8 cellular contexts compared by ENCODE assay signal in the genomic region with DNA sequence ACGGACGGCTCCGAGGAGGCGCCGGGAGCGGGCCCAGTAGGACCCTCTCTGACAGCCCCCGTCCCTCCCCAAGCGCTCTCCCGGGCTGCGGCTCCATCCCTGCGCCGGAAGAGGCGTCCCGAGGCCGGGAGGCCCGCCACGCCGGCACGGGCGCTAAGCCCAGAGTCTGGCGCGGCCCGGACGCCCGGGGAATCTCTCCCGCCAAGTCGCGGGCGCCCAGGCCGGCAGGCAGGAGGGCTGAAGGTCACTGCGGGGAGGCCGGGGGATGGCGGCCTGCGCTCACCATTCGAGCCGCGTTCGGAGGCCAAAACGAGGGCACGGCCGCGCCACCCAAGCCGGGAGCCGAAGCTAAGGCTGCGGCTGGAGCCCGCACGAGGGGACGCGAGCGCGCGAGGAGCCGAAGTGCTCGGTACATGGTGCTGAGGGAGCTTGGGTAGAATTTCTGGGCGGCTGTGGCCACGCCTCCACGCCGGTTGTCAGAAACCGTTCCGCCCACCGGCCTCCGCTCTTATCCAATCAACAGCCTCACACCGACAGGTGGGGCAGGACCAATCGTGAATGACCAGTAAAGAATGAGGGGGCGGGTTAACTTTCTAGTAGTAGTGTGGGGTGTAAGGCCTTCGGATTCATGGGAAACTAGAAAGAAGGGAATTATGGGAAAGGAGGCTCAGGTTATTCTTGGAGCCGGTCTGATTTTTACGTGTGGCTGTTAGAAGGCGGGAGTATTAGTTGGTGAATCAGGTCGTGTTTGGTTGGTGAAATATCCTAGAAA. TPM values are rescaled to one million over a fixed set of nuclear protein-coding genes. Genes with fewer than 3 reads are reported as not detected.
DNase-seq lines count a peak whose midpoint lies in the region; ATAC-seq and TF ChIP-seq lines count a peak whose summit lies in the region.

Gene FH, minus strand, starts transcription at position 448 of the 772 bp plus-strand sequence. Its CDS starts 33 bp downstream, at position 415.

- ATAC-seq in GM21381 (IDR thresholded peaks at IDR 0.05; ENCODE audit: unreplicated experiment) = peak; percentile 97
- peak; percentile 99 for ATAC-seq in activated CD8-positive, alpha-beta memory T cell treated with anti-CD3 and anti-CD28 coated beads, Interleukin-2, amount 10 ng/mL, durations not matched to agents 7 days and 5 days

- no peak for TF ChIP-seq CTCF in endodermal cell (conservative IDR thresholded peaks at IDR 0.05)

- peaks cover 2% of the 10 kb centered on the region for H3K79me1 ChIP-seq in mesendoderm (ENCODE audit: low read length)

- H3K27me3 Mint-ChIP-seq in activated CD8-positive, alpha-beta memory T cell treated with anti-CD3 and anti-CD28 coated beads, Interleukin-2, amount 10 ng/mL, durations not matched to agents 7 days and 5 days = peaks cover 26% of the 10 kb centered on the region
- peaks cover 7% of the 10 kb centered on the region for H3K27me3 Mint-ChIP-seq in endodermal cell (ENCODE audit: insufficient read depth)

- H3K18ac ChIP-seq in mesendoderm (ENCODE audit: low read length) = peak within 1 kb of the TSS; percentile 40

- H2BK120ac ChIP-seq in mesendoderm (ENCODE audit: low read depth, low read length) = no peak within 1 kb of the TSS

- no peak within 1 kb of the TSS for H3K4ac ChIP-seq in mesendoderm (ENCODE audit: low read depth, low read length)

- peaks cover 9% of the 10 kb centered on the region for H3K79me2 ChIP-seq in mesendoderm (ENCODE audit: control insufficient read depth, insufficient read depth, low read length)

- H3K4me1 Mint-ChIP-seq in activated CD8-positive, alpha-beta memory T cell treated with anti-CD3 and anti-CD28 coated beads, Interleukin-2, amount 10 ng/mL, durations not matched to agents 7 days and 5 days = peaks cover 23% of the 10 kb centered on the region
- peaks cover 12% of the 10 kb centered on the region for H3K4me1 Mint-ChIP-seq in endodermal cell

- no peak within 1 kb of the TSS for H2BK15ac ChIP-seq in mesendoderm (replicated peaks; ENCODE audit: low read depth)

- CTCF ChIA-PET in activated CD8-positive, alpha-beta memory T cell treated with anti-CD3 and anti-CD28 coated beads, Interleukin-2, amount 10 ng/mL, durations not matched to agents 7 days and 5 days (lab: Charles Lee) = interaction anchor here (1.1 to 2.0 kb wide), 3 partner anchors 9 to 113 kb away, joined by 3 to 6 read pairs (median 4); no protein-coding TSS in a partner anchor

- peak within 1 kb of the TSS; percentile 98 for H3K56ac ChIP-seq in mesendoderm (ENCODE audit: low read length)

- peak within 1 kb of the TSS; percentile 85 for H3K27ac Mint-ChIP-seq in activated CD8-positive, alpha-beta memory T cell treated with anti-CD3 and anti-CD28 coated beads, Interleukin-2, amount 10 ng/mL, durations not matched to agents 7 days and 5 days
- H3K27ac Mint-ChIP-seq in endodermal cell = peak within 1 kb of the TSS; percentile 48

- H3K4me1 ChIP-seq in NT2/D1 (ENCODE audit: insufficient read depth, insufficient read length) = no peaks in the 10 kb centered on the region
- H3K4me1 ChIP-seq in endodermal cell (ENCODE audit: control insufficient read depth, insufficient read depth, low read length) = peaks cover 5% of the 10 kb centered on the region
- H3K4me1 ChIP-seq in mesendoderm (ENCODE audit: control insufficient read depth, low read depth, low read length) = no peaks in the 10 kb centered on the region

- H3K9me3 Mint-ChIP-seq in activated CD8-positive, alpha-beta memory T cell treated with anti-CD3 and anti-CD28 coated beads, Interleukin-2, amount 10 ng/mL, durations not matched to agents 7 days and 5 days (ENCODE audit: low read depth) = no peaks in the 10 kb centered on the region
- H3K9me3 Mint-ChIP-seq in endodermal cell = no peaks in the 10 kb centered on the region

- no peak within 1 kb of the TSS for H2AK5ac ChIP-seq in mesendoderm (ENCODE audit: low read length)

- WGBS in endodermal cell (ENCODE audit: insufficient coverage in 1 of 2, insufficient read length in 1 of 2), 2 experiments = 0% methylated on average over 47 to 69 of the region's 70 CpGs
- WGBS in mesendoderm (ENCODE audit: extremely low coverage, insufficient coverage, low lambda C conversion rate) = no CpG with 5 or more reads among the region's 70 CpGs

- H3K27me3 ChIP-seq in NT2/D1 (ENCODE audit: insufficient read depth, insufficient read length) (no peaks in the 10 kb centered on the region), endodermal cell (ENCODE audit: control insufficient read depth, insufficient read depth, low read length, poor library complexity, severe bottlenecking) (peaks cover 13% of the 10 kb centered on the region), mesendoderm (ENCODE audit: insufficient read depth, low read length, poor library complexity) (no peaks in the 10 kb centered on the region)

- H3K9me3 ChIP-seq in NT2/D1 (ENCODE audit: insufficient read depth, low read length) (no peaks in the 10 kb centered on the region), endodermal cell (ENCODE audit: control insufficient read depth, low read length) (no peaks in the 10 kb centered on the region)

- H3K9ac ChIP-seq in NT2/D1 (ENCODE audit: insufficient read length, low read depth) = peak within 1 kb of the TSS; percentile 92
- H3K9ac ChIP-seq in endodermal cell (ENCODE audit: extremely low read depth, low read length, poor library complexity, severe bottlenecking) = peak within 1 kb of the TSS; percentile 56
- H3K9ac ChIP-seq in mesendoderm (ENCODE audit: low read length) = peak within 1 kb of the TSS; percentile 88

- DNase-seq in COR-L47 (lab: John Stamatoyannopoulos, UW) = peak; percentile 98
- DNase-seq in HUDEP-2 (lab: John Stamatoyannopoulos, UW; ENCODE audit: unreplicated experiment in 76 of 76) = peak; percentile 5 to 98 (median 90)
- DNase-seq in NT2/D1 (ENCODE audit: low read depth, low spot score) = peak; percentile 98
- peak; percentile 96 for DNase-seq in activated CD8-positive, alpha-beta memory T cell treated with anti-CD3 and anti-CD28 coated beads, Interleukin-2, amount 10 ng/mL, durations not matched to agents 7 days and 5 days
- DNase-seq in endodermal cell = peak; percentile 97
- DNase-seq in mesendoderm = peak; percentile 99
- DNase-seq in stimulated activated CD8-positive, alpha-beta memory T cell treated with anti-CD3 and anti-CD28 coated beads, Interleukin-15, amount 100 ng/mL, for 1 hour (ENCODE audit: low read depth) = peak; percentile 86

- H4K5ac ChIP-seq in mesendoderm (ENCODE audit: low read length) = no peak within 1 kb of the TSS

- no peak within 1 kb of the TSS for H3K23ac ChIP-seq in mesendoderm (ENCODE audit: low read length)

- peaks cover 15% of the 10 kb centered on the region for H3K36me3 Mint-ChIP-seq in activated CD8-positive, alpha-beta memory T cell treated with anti-CD3 and anti-CD28 coated beads, Interleukin-2, amount 10 ng/mL, durations not matched to agents 7 days and 5 days
- H3K36me3 Mint-ChIP-seq in endodermal cell (ENCODE audit: low read depth) = peaks cover 12% of the 10 kb centered on the region

- H3K4me3 Mint-ChIP-seq in activated CD8-positive, alpha-beta memory T cell treated with anti-CD3 and anti-CD28 coated beads, Interleukin-2, amount 10 ng/mL, durations not matched to agents 7 days and 5 days = no peak within 1 kb of the TSS
- H3K4me3 Mint-ChIP-seq in endodermal cell = no peak within 1 kb of the TSS

- H4K8ac ChIP-seq in mesendoderm (ENCODE audit: low read depth, low read length) = no peak within 1 kb of the TSS

- peak within 1 kb of the TSS; percentile 57 for H3K27ac ChIP-seq in endodermal cell (ENCODE audit: low read depth, low read length)
- peak within 1 kb of the TSS; percentile 85 for H3K27ac ChIP-seq in mesendoderm (ENCODE audit: low read depth, low read length)

- H3K4me3 ChIP-seq in NT2/D1 (ENCODE audit: insufficient read length, low read depth) (peak within 1 kb of the TSS; percentile 86), endodermal cell (ENCODE audit: low read length) (peak within 1 kb of the TSS; percentile 96), mesendoderm (ENCODE audit: low read length) (peak within 1 kb of the TSS; percentile 86)

- H2BK5ac ChIP-seq in mesendoderm (ENCODE audit: low read length) = no peak within 1 kb of the TSS

- peak within 1 kb of the TSS; percentile 88 for H3K4me2 ChIP-seq in mesendoderm (ENCODE audit: low read length)

- H3K36me3 ChIP-seq in NT2/D1 (ENCODE audit: insufficient read depth, insufficient read length, low read length) (peaks cover 27% of the 10 kb centered on the region), endodermal cell (ENCODE audit: control insufficient read depth, insufficient read depth, low read length) (peaks cover 12% of the 10 kb centered on the region), mesendoderm (ENCODE audit: control insufficient read depth, insufficient read depth, low read length) (no peaks in the 10 kb centered on the region)

RNA-seq across cellular contexts. Expression of gene FH, which starts in this region (rescaled TPM):
- total RNA-seq in activated CD8-positive, alpha-beta memory T cell treated with anti-CD3 and anti-CD28 coated beads, Interleukin-2, amount 10 ng/mL, durations not matched to agents 7 days and 5 days = 10 to 100 TPM; 65.6 to 88.1 TPM
- total RNA-seq in endodermal cell = 10 to 100 TPM; 65.5 to 66.7 TPM
- 64.7 TPM for polyA plus RNA-seq in endodermal cell (2013, experiment 1 of 2)
- polyA plus RNA-seq in endodermal cell (2013, experiment 2 of 2) = 68.4 TPM
- polyA plus RNA-seq in mesendoderm (2013, experiment 1 of 2) = 57.3 TPM
- 57.0 TPM for polyA plus RNA-seq in mesendoderm (2013, experiment 2 of 2)

Comparison
In these comparisons a context has a peak if more than half of its experiments do, and no peak if none do; other contexts are left out.
1. Peak in every context shown above with its lines: DNase-seq, ATAC-seq, H3K4me3 ChIP-seq and H3K27ac ChIP-seq.